Comparison of ENCODE assay signal across 8 cellular contexts in the genomic region with DNA sequence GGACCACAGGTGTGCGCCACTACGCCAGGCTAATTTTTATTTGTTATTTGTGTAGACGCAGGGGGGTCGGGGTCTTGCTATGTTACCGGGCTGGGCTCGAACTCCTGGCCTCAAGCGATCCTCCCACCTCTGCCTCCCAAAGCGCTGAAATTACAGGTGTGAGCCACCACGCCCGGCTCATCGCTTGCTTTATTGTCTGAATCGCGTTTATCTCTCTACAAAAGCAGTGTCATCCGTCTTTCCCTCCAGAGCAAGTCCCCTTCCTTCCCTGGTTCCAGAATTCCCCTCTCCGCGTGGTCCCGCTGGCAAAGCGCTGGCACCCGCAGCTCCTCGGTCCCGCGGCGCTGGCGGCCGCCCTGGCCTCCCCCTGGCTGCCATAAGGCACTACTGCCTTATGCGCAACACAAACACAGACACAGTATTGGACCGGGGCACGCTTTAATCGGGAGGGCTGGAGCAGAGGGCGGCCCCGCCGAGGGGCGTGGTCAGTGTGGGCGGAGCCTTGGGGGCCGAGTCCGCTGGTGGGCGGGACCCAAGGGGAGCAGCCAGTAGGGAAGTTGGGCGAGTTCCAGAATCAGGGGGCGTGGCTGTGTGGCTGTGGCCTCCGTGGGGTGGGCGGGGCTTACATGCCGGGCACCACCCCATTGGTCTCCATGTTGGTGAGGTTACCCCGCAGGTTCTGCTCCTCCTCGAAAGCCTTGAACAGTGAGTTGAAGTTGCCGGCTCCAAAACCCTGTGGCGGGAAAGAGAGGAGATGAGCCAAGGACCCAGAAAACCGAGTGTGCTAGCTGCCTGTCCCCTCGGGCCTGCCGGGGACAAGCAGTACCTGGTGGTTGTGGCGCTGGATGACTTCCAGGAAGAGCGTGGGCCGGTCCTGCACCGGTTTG. TPM values are rescaled to one million over a fixed set of nuclear protein-coding genes. Genes with fewer than 3 reads are reported as not detected.
DNase-seq lines count a peak whose midpoint lies in the region; ATAC-seq, FAIRE-seq and TF ChIP-seq lines count a peak whose summit lies in the region.

No MANE protein-coding gene starts in this region.

- H3K27ac ChIP-seq in A673 (ENCODE audit: low read depth, low read length, poor library complexity, severe bottlenecking) (peak overlapping the region; percentile 68), VCaP (peak overlapping the region; percentile 78)

- no peak for FAIRE-seq in bronchial epithelial cell (lab: Jason Lieb, UNC)

- BruUV-seq in A673 (replicated peaks; lab: Mats Ljungman, UMichigan): no TSS peak

- no peaks in the 10 kb centered on the region for H3K9me3 ChIP-seq in A673 (ENCODE audit: low read depth, low read length, poor library complexity, severe bottlenecking)

- H3K27me3 ChIP-seq in A673 (replicated peaks; ENCODE audit: insufficient read depth, low read depth, low read length, poor library complexity) (no peaks in the 10 kb centered on the region), bronchial epithelial cell (ENCODE audit: control insufficient read depth, insufficient read depth, low read length) (no peaks in the 10 kb centered on the region)

- ATAC-seq in GM18858 (IDR thresholded peaks at IDR 0.05; ENCODE audit: unreplicated experiment) (peak; percentile 81), HG03095 (IDR thresholded peaks at IDR 0.05; ENCODE audit: unreplicated experiment) (peak; percentile 93)

- H3K4me3 ChIP-seq in A673 (ENCODE audit: low read depth, low read length, poor library complexity, severe bottlenecking): peak overlapping the region; percentile 58
- peak overlapping the region; percentile 67 for H3K4me3 ChIP-seq in bronchial epithelial cell (ENCODE audit: low read depth, low read length)

- H3K4me1 ChIP-seq in A673 (ENCODE audit: insufficient read depth, low read length, poor library complexity, severe bottlenecking): peaks cover 5% of the 10 kb centered on the region

- TF ChIP-seq CTCF in A673 (conservative IDR thresholded peaks at IDR 0.05; ENCODE audit: low read depth, low read length): peak; percentile 52
- TF ChIP-seq CTCF in VCaP (conservative IDR thresholded peaks at IDR 0.05): peak; percentile 72
- TF ChIP-seq CTCF in bronchial epithelial cell (IDR thresholded peaks at IDR 0.05; ENCODE audit: insufficient read depth, low read length, severe bottlenecking): peak; percentile 22

- H3K36me3 ChIP-seq in A673 (ENCODE audit: insufficient read depth, low read length, poor library complexity, severe bottlenecking): no peaks in the 10 kb centered on the region
- H3K36me3 ChIP-seq in bronchial epithelial cell (ENCODE audit: control insufficient read depth, insufficient read depth, low read length): no peaks in the 10 kb centered on the region

- DNase-seq in A673 (ENCODE audit: low spot score) (peak; percentile 98), NCI-H2171 treated with DMSO at 0.1 percent for 48 hours (lab: John Stamatoyannopoulos, UW) (peak; percentile 98), bronchial epithelial cell (ENCODE audit: low read depth) (peak; percentile 91), iPS-NIHi7 (ENCODE audit: extremely low spot score) (peak; percentile 100), smooth muscle cell of the brain vasculature (ENCODE audit: low read depth, low spot score) (peak; percentile 94)

- intact Hi-C loops in A673 (cut with micrococcal nuclease; ENCODE audit: unreplicated experiment): loop anchor here (2.0 kb wide), 1 partner anchor 49 kb away; the partner anchor contains the start of gene PSMD9

- POLR2A ChIA-PET in A673 (lab: Charles Lee; ENCODE audit: low non-redundant PET): interaction anchor here (0.6 to 0.7 kb wide), 3 partner anchors 45 to 1719 kb away, joined by 4 to 12 read pairs (median 4); no protein-coding TSS in a partner anchor

- CTCF ChIA-PET in A673 (lab: Charles Lee): interaction anchor here (0.5 to 1.5 kb wide), 3 partner anchors 28 to 52 kb away, joined by 3 to 11 read pairs (median 4); no protein-coding TSS in a partner anchor

RNA-seq across cellular contexts. Expression of gene HPD, which starts 19.3 kb away (rescaled TPM):
- not detected in 2 replicates for total RNA-seq in A673 (2021)
- total RNA-seq in bronchial epithelial cell: 0.79 TPM in 1 of 2 replicates, not detected in the other

RNA-seq across cellular contexts. Expression of gene SETD1B, which starts 35.5 kb away (rescaled TPM):
- total RNA-seq in A673 (2021) (23.8 and 24.5 TPM in 2 replicates), bronchial epithelial cell (1.8 and 2.2 TPM in 2 replicates)

RNA-seq across cellular contexts. Expression of gene RHOF, which starts 45.9 kb away (rescaled TPM):
- total RNA-seq in A673 (2021) (21.1 and 24.3 TPM in 2 replicates), bronchial epithelial cell (15.5 and 27.7 TPM in 2 replicates)

RNA-seq across cellular contexts. Expression of gene PSMD9, which starts 49.2 kb away (rescaled TPM):
- total RNA-seq in A673 (2021): 78.3 and 86.4 TPM in 2 replicates
- total RNA-seq in bronchial epithelial cell: 85.3 and 126 TPM in 2 replicates

Comparison
In these comparisons a context has a peak if more than half of its experiments do, and no peak if none do; other contexts are left out.
1. Peak in every context shown above with its lines: DNase-seq, ATAC-seq, H3K4me3 ChIP-seq and H3K27ac ChIP-seq.
2. CTCF ChIP-seq: peak in every context shown above with its lines; median percentile 72 in VCaP; 52 in A673; 22 in bronchial epithelial cell.